Comparison of ENCODE assay signal across 8 cellular contexts in the genomic region with DNA sequence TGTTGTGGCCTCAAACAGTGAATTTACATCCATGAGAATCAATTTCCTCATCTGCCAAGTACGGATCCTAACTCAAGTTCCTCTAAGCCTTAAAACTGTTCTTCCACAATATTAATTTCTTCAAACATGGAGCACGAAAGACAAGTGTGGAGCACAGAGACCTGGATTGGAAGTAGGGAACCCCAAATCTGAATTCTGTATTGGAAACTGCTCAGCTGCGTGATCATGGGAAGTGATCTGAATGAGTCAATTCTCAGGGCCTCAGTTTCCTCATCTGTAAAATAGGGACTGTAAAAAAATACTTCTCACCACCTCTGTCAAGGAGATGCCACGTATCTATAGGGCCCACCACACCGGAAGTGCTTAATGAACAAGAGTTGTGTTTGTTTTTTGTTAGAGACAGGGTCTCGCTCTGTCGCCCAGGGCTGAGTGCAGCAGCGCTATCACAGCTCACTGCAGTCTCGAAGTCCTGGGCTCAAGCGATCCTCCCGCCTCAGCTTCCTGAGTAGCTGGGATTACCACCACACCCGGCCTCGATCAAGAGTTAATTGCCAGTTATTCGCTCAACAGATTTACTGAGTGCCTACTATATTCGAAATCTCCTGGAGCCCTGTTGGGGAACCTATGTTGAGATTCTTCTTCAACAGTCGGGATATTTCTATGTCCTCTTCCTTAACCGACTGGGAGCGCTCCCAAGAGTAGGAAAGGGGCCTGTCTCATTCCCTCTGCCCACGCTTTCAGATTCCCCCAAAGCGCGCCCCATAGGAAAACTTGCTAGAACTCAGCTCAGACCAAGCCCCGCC. TPM values are rescaled to one million over a fixed set of nuclear protein-coding genes. Genes with fewer than 3 reads are reported as not detected.
DNase-seq lines count a peak whose midpoint lies in the region; TF ChIP-seq lines count a peak whose summit lies in the region.

No MANE protein-coding gene starts in this region.

- peaks cover 34% of the 10 kb centered on the region for H3K79me2 ChIP-seq in fibroblast of lung (ENCODE audit: control insufficient read depth, insufficient read depth, low read length)

- no peaks in the 10 kb centered on the region for H3K9me3 ChIP-seq in SJSA1 (replicated peaks)
- no peaks in the 10 kb centered on the region for H3K9me3 ChIP-seq in fibroblast of lung (ENCODE audit: control insufficient read depth, insufficient read depth, low read depth, low read length)
- no peaks in the 10 kb centered on the region for H3K9me3 ChIP-seq in sigmoid colon

- TF ChIP-seq EP300 in sigmoid colon (IDR thresholded peaks at IDR 0.05), result no peak

- DNase-seq in GM12865 (ENCODE audit: low read depth) (peak; percentile 64), SJSA1 (ENCODE audit: low read depth in 1 of 2, low spot score in 2 of 2) (no peak), fibroblast of lung (ENCODE audit: low read depth in 2 of 2) (no peak), sigmoid colon (no peak), GM19240 (ENCODE audit: insufficient read length, low spot score) (no peak), RPMI8226 (no peak), NCI-H2107 (lab: John Stamatoyannopoulos, UW) (no peak), T1000 (lab: John Stamatoyannopoulos, UW) (no peak)

- intact Hi-C loops in sigmoid colon (cut with DNase I), result loop anchor here (1.0 to 10.0 kb wide), 4 partner anchors 9 to 272 kb away; partner anchors contain the start of genes COQ8B, ITPKC, LTBP4 and SERTAD1

- H3K9ac ChIP-seq in fibroblast of lung (ENCODE audit: insufficient read depth, low read length), result peak overlapping the region; percentile 11

- H3K36me3 ChIP-seq in SJSA1 (peaks cover 29% of the 10 kb centered on the region), fibroblast of lung (ENCODE audit: control insufficient read depth, insufficient read depth, low read length) (peaks cover 18% of the 10 kb centered on the region), sigmoid colon (peaks cover 5 to 23% (median 18%) of the 10 kb centered on the region in 4 donors)

- no peak overlapping the region for H2AFZ ChIP-seq in fibroblast of lung (ENCODE audit: low read length)

- H3K27ac ChIP-seq in SJSA1 (no peak overlapping the region), fibroblast of lung (ENCODE audit: insufficient read depth, low read length) (peak overlapping the region; percentile 68), sigmoid colon (peak overlapping the region; percentile 93 to 100 (median 100))

- TF ChIP-seq CTCF in GM12865 (IDR thresholded peaks at IDR 0.05; ENCODE audit: insufficient read depth, low read depth, low read length, missing control alignments) (no peak), fibroblast of lung (conservative IDR thresholded peaks at IDR 0.05 in 1 of 2, IDR thresholded peaks at IDR 0.05 in 1 of 2; ENCODE audit: low read depth in 1 of 2, low read length in 2 of 2) (no peak), sigmoid colon (IDR thresholded peaks at IDR 0.05) (no peak)

- WGBS in sigmoid colon, 2 donors, result 18 to 21% methylated on average over 22 of the region's 22 CpGs

- no peaks in the 10 kb centered on the region for H4K20me1 ChIP-seq in fibroblast of lung (ENCODE audit: control insufficient read depth, extremely low read depth, insufficient read depth, low read length)

- TF ChIP-seq POLR2A in sigmoid colon (IDR thresholded peaks at IDR 0.05), result no peak

- peak overlapping the region; percentile 61 for H3K4me2 ChIP-seq in fibroblast of lung (ENCODE audit: extremely low read depth, insufficient read depth, low read length)

- H3K27me3 ChIP-seq in SJSA1 (replicated peaks), result no peaks in the 10 kb centered on the region
- no peaks in the 10 kb centered on the region for H3K27me3 ChIP-seq in fibroblast of lung (ENCODE audit: control insufficient read depth, insufficient read depth, low read length)
- no peaks in the 10 kb centered on the region for H3K27me3 ChIP-seq in sigmoid colon

- H3K4me3 ChIP-seq in GM12865 (ENCODE audit: low read depth, low read length) (peak overlapping the region; percentile 71), SJSA1 (peak overlapping the region; percentile 59), fibroblast of lung (replicated peaks in 1 of 4; ENCODE audit: control extremely low read depth in 1 of 4, insufficient read depth in 1 of 4, low read depth in 3 of 4, low read length in 4 of 4) (peak overlapping the region; percentile 27 to 93 (median 58)), sigmoid colon (peak overlapping the region; percentile 26 to 99 (median 90))

- H3K4me1 ChIP-seq in SJSA1 (replicated peaks) (peaks cover 7% of the 10 kb centered on the region), fibroblast of lung (ENCODE audit: control insufficient read depth, extremely low read depth, insufficient read depth, low read length) (peaks cover 7% of the 10 kb centered on the region), sigmoid colon (peaks cover 0 to 44% (median 39%) of the 10 kb centered on the region in 4 donors)

RNA-seq across cellular contexts. Expression of gene SERTAD3, which starts 1.6 kb away (rescaled TPM):
- total RNA-seq in SJSA1 (2014; rRNA removed; shearing (Covaris generic)), result 16.1 and 16.3 TPM in 2 replicates
- 22.3 and 23.6 TPM in 2 replicates for total RNA-seq in fibroblast of lung
- 15.1 and 24.8 TPM in 2 replicates for polyA plus RNA-seq in fibroblast of lung
- 16.5 and 21.9 TPM in 2 replicates for polyA plus RNA-seq in fibroblast of lung (2012)
- polyA minus RNA-seq in fibroblast of lung (ENCODE audit: low replicate concordance), result 15.4 and 44.3 TPM in 2 replicates
- 10 to 100 TPM; 15.5 to 34.2 (median 26.0) TPM for total RNA-seq in sigmoid colon
- polyA plus RNA-seq in sigmoid colon, result 10 to 100 TPM; 28.9 to 60.7 (median 30.4) TPM

RNA-seq across cellular contexts. Expression of gene SERTAD1, which starts 16.7 kb away (rescaled TPM):
- total RNA-seq in SJSA1 (2014; rRNA removed; shearing (Covaris generic)), result 25.7 and 38.1 TPM in 2 replicates
- 19.2 and 27.2 TPM in 2 replicates for total RNA-seq in fibroblast of lung
- polyA plus RNA-seq in fibroblast of lung, result 7.2 and 12.7 TPM in 2 replicates
- polyA plus RNA-seq in fibroblast of lung (2012), result 10.2 and 18.3 TPM in 2 replicates
- 3.7 and 7.2 TPM in 2 replicates for polyA minus RNA-seq in fibroblast of lung (ENCODE audit: low replicate concordance)
- 10 to 100 TPM; 10.2 to 29.2 (median 15.7) TPM for total RNA-seq in sigmoid colon
- polyA plus RNA-seq in sigmoid colon, result 10 to 100 TPM; 14.4 to 44.4 (median 24.0) TPM

RNA-seq across cellular contexts. Expression of gene BLVRB, which starts 23.0 kb away (rescaled TPM):
- total RNA-seq in SJSA1 (2014; rRNA removed; shearing (Covaris generic)), result 106 and 116 TPM in 2 replicates
- total RNA-seq in fibroblast of lung, result 105 and 145 TPM in 2 replicates
- 40.0 and 50.8 TPM in 2 replicates for polyA plus RNA-seq in fibroblast of lung
- 75.5 and 101 TPM in 2 replicates for polyA plus RNA-seq in fibroblast of lung (2012)
- 127 and 144 TPM in 2 replicates for polyA minus RNA-seq in fibroblast of lung (ENCODE audit: low replicate concordance)
- total RNA-seq in sigmoid colon, result 100 to 1,000 TPM; 115 to 232 (median 210) TPM
- 100 to 1,000 TPM; 139 to 224 (median 196) TPM for polyA plus RNA-seq in sigmoid colon

RNA-seq across cellular contexts. Expression of gene SPTBN4, which starts 24.3 kb away (rescaled TPM):
- 0.61 TPM in 1 of 2 replicates, not detected in the other for total RNA-seq in SJSA1 (2014; rRNA removed; shearing (Covaris generic))
- 3.9 and 6.6 TPM in 2 replicates for total RNA-seq in fibroblast of lung
- polyA plus RNA-seq in fibroblast of lung, result 1.3 and 2.0 TPM in 2 replicates
- polyA plus RNA-seq in fibroblast of lung (2012), result 1.7 and 3.7 TPM in 2 replicates
- 0.08 and 0.89 TPM in 2 replicates for polyA minus RNA-seq in fibroblast of lung (ENCODE audit: low replicate concordance)
- 1 to 10 TPM in 3 of 4 donors, under 1 TPM in 1; 0.99 to 5.0 (median 2.7) TPM for total RNA-seq in sigmoid colon
- polyA plus RNA-seq in sigmoid colon, result 1 to 10 TPM in 1 of 3 donors, under 1 TPM in 1, not detected in 1; 0.23 to 1.3 TPM

RNA-seq across cellular contexts. Expression of gene PRX, which starts 29.4 kb away (rescaled TPM):
- total RNA-seq in SJSA1 (2014; rRNA removed; shearing (Covaris generic)), result 0.88 and 2.4 TPM in 2 replicates
- 3.1 and 3.6 TPM in 2 replicates for total RNA-seq in fibroblast of lung
- 0.84 and 0.91 TPM in 2 replicates for polyA plus RNA-seq in fibroblast of lung
- 1.5 and 1.9 TPM in 2 replicates for polyA plus RNA-seq in fibroblast of lung (2012)
- polyA minus RNA-seq in fibroblast of lung (ENCODE audit: low replicate concordance), result 0.94 and 2.0 TPM in 2 replicates
- 1 to 10 TPM; 3.5 to 8.6 (median 5.0) TPM for total RNA-seq in sigmoid colon
- 1 to 10 TPM in 2 of 3 donors, under 1 TPM in 1; 0.69 to 2.0 (median 1.8) TPM for polyA plus RNA-seq in sigmoid colon
